In the genomic region with DNA sequence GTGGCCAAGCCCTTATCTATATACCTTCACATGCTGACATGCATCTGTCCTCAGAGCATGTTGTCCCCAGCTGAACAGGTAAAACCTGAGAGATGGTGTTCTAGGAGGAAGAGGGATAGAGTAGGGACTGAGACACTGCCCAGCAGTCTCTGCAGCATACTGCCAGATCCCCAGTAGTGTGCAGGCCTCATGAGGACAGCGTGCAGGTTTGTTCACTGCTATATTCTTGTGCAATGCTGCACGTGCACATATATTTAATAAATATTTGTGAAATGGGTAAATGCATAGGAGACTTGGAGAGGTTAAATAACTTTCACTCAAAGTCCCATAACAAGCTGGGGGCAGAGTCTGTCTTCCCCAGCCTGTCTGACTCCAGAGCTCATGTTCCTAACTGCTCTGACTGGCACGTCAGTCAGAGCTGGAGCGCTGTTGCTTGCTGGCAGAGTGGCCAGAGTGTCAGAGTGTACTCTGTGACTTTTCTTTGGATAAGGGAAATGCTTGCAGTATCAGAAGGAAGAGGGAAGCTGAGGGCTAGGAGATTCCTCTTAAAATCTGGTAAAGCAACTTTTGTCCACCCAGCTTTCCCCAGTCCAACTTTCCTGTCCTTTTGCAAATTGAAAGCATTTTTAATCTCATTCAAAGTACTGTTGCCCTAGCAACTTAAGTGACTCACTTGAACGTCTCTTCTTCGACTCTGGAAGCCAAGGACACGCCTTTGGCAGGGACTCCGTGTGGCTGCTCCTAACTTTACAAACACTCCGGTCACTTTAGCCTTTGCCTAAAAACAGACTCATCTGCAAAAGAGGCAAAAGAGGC, we compare ENCODE assay signal across 9 cellular contexts. TPM values are rescaled to one million over a fixed set of nuclear protein-coding genes. Genes with fewer than 3 reads are reported as not detected.
A peak's percentile ranks its signal among the peaks of the same experiment; 100 is the strongest.
DNase-seq lines count a peak whose midpoint lies in the region; ATAC-seq, FAIRE-seq and TF ChIP-seq lines count a peak whose summit lies in the region.
"Had no signal": no experiment of that assay in that cellular context is flagged by ENCODE, and none has a peak within 500 bp of the region (broad histone marks: within the 10 kb centered on the region; RNA-seq: fewer than 3 reads in every experiment).

No MANE protein-coding gene starts in this region.

- no peaks in the 10 kb centered on the region for H3K4me1 ChIP-seq in uterus
- H3K4me1 ChIP-seq: BLaER1 treated with 17β-estradiol and CSF1 and Interleukin-3, amounts not matched to agents 10 nM and 100 nM had no signal

- no peaks in the 10 kb centered on the region for H3K27me3 ChIP-seq in uterus
- H3K27me3 ChIP-seq: BLaER1 treated with 17β-estradiol and CSF1 and Interleukin-3, amounts not matched to agents 10 nM and 100 nM had no signal

- H3K27ac Mint-ChIP-seq in activated T-cell treated with anti-CD3 and anti-CD28 coated beads, Interleukin-2, amount 50 U/mL, for 72 hours = no peak overlapping the region
- H3K27ac Mint-ChIP-seq in stimulated activated naive CD8-positive, alpha-beta T cell treated with anti-CD3 and anti-CD28 coated beads, Interleukin-15, amount 100 ng/mL, for 72 hours = peak overlapping the region in 1 of 2 donors; percentile 33

- H3K27me3 Mint-ChIP-seq in activated T-cell treated with anti-CD3 and anti-CD28 coated beads, Interleukin-2, amount 50 U/mL, for 72 hours (ENCODE audit: low read depth) = no peaks in the 10 kb centered on the region
- no peaks in the 10 kb centered on the region for H3K27me3 Mint-ChIP-seq in stimulated activated naive CD8-positive, alpha-beta T cell treated with anti-CD3 and anti-CD28 coated beads, Interleukin-15, amount 100 ng/mL, for 72 hours

- no peak for TF ChIP-seq CTCF in uterus (IDR thresholded peaks at IDR 0.05)

- no peak for ATAC-seq in activated T-cell treated with anti-CD3 and anti-CD28 coated beads, Interleukin-2, amount 50 U/mL, for 72 hours (replicated peaks in 1 of 2)
- no peak for ATAC-seq in stimulated activated naive CD8-positive, alpha-beta T cell treated with anti-CD3 and anti-CD28 coated beads, Interleukin-15, amount 100 ng/mL, for 72 hours

- H3K9me3 Mint-ChIP-seq in activated T-cell treated with anti-CD3 and anti-CD28 coated beads, Interleukin-2, amount 50 U/mL, for 72 hours = no peaks in the 10 kb centered on the region
- no peaks in the 10 kb centered on the region for H3K9me3 Mint-ChIP-seq in stimulated activated naive CD8-positive, alpha-beta T cell treated with anti-CD3 and anti-CD28 coated beads, Interleukin-15, amount 100 ng/mL, for 72 hours

- H3K36me3 ChIP-seq in uterus = no peaks in the 10 kb centered on the region

- H3K36me3 Mint-ChIP-seq in activated T-cell treated with anti-CD3 and anti-CD28 coated beads, Interleukin-2, amount 50 U/mL, for 72 hours (ENCODE audit: insufficient read depth in 2 of 2) = peaks cover 5% of the 10 kb centered on the region in 2 donors

- H3K27ac ChIP-seq in uterus = peak overlapping the region; percentile 60 to 61
- H3K27ac ChIP-seq: BLaER1 treated with 17β-estradiol and CSF1 and Interleukin-3, amounts not matched to agents 10 nM and 100 nM had no signal

- H3K4me1 Mint-ChIP-seq in activated T-cell treated with anti-CD3 and anti-CD28 coated beads, Interleukin-2, amount 50 U/mL, for 72 hours (ENCODE audit: low read depth) = no peaks in the 10 kb centered on the region
- H3K4me1 Mint-ChIP-seq in stimulated activated naive CD8-positive, alpha-beta T cell treated with anti-CD3 and anti-CD28 coated beads, Interleukin-15, amount 100 ng/mL, for 72 hours = no peaks in the 10 kb centered on the region

- H3K4me3 ChIP-seq in uterus = no peak overlapping the region
- H3K4me3 ChIP-seq: BLaER1 treated with 17β-estradiol and CSF1 and Interleukin-3, amounts not matched to agents 10 nM and 100 nM had no signal

- no peak for TF ChIP-seq POLR2A in uterus (IDR thresholded peaks at IDR 0.05)

- H3K4me3 Mint-ChIP-seq in activated T-cell treated with anti-CD3 and anti-CD28 coated beads, Interleukin-2, amount 50 U/mL, for 72 hours = no peak overlapping the region
- H3K4me3 Mint-ChIP-seq in stimulated activated naive CD8-positive, alpha-beta T cell treated with anti-CD3 and anti-CD28 coated beads, Interleukin-15, amount 100 ng/mL, for 72 hours = no peak overlapping the region

- FAIRE-seq in endometrium (lab: Jason Lieb, UNC) = peak; percentile 46

- no peaks in the 10 kb centered on the region for H3K9me3 ChIP-seq in uterus

- DNase-seq in NCI-H2196 (lab: John Stamatoyannopoulos, UW; ENCODE audit: unreplicated experiment) (peak; percentile 26), NCI-H2196 treated with DMSO at 0.1 percent for 48 hours (lab: John Stamatoyannopoulos, UW; ENCODE audit: unreplicated experiment) (no peak), mucosa of gallbladder (ENCODE audit: low spot score) (peak; percentile 62), uterus (peak; percentile 86 to 87), NCI-H128 (lab: John Stamatoyannopoulos, UW; ENCODE audit: unreplicated experiment) (no peak)
- no peak for DNase-seq in activated T-cell treated with anti-CD3 and anti-CD28 coated beads, Interleukin-2, amount 50 U/mL, for 72 hours
- no peak for DNase-seq in stimulated activated naive CD8-positive, alpha-beta T cell treated with anti-CD3 and anti-CD28 coated beads, Interleukin-15, amount 100 ng/mL, for 72 hours

- intact Hi-C loops in uterus (cut with DNase I; ENCODE audit: low total_unique reads) = no loop called here

RNA-seq across cellular contexts. Expression of a gene that starts 14.9 kb away (rescaled TPM):
- total RNA-seq in mucosa of gallbladder (8.9 TPM), uterus (10 to 100 TPM in 2 of 4 donors, 1 to 10 TPM in 2; 8.8 to 20.7 (median 11.0) TPM)
- total RNA-seq in activated T-cell treated with anti-CD3 and anti-CD28 coated beads, Interleukin-2, amount 50 U/mL, for 72 hours = 1 to 10 TPM; 5.9 to 9.6 TPM

RNA-seq across cellular contexts. Expression of a gene that starts 40.1 kb away (rescaled TPM):
- total RNA-seq in mucosa of gallbladder (48.9 TPM), uterus (10 to 100 TPM; 22.3 to 59.7 (median 45.2) TPM)
- total RNA-seq in activated T-cell treated with anti-CD3 and anti-CD28 coated beads, Interleukin-2, amount 50 U/mL, for 72 hours = 10 to 100 TPM; 23.9 to 30.1 TPM

Comparison
In these comparisons a context has a peak if more than half of its experiments do, and no peak if none do; other contexts are left out.
1. DNase-seq: peak in NCI-H2196 (single experiment), mucosa of gallbladder (single experiment) and uterus (2 of 2); none in NCI-H2196 treated with DMSO at 0.1 percent for 48 hours (single experiment), activated T-cell treated with anti-CD3 and anti-CD28 coated beads, Interleukin-2, amount 50 U/mL, for 72 hours (0 of 2), NCI-H128 (single experiment) and stimulated activated naive CD8-positive, alpha-beta T cell treated with anti-CD3 and anti-CD28 coated beads, Interleukin-15, amount 100 ng/mL, for 72 hours (0 of 2).